Comparison of ENCODE assay signal across 27 cellular contexts in the genomic region with DNA sequence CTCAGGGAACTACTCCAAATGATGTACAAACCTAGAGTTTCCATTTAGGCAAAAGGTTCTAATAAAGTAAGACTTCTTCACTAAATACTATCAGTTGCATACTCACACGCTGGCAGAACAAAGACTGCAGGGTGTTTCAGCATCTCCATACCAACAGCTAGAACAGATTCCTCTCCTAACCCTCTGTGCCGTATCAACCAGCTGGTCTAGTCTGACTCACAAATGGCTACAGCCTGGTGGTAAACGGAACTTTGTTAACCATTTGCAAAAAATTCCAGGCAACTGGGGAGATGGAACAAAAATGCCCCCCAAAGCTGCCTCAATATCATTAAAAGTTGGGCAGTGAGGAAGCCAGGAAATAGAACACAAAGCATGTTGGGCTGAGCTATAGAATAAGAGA.
"Had no signal": no experiment of that assay in that cellular context is flagged by ENCODE, and none has a peak within 500 bp of the region (broad histone marks: within the 10 kb centered on the region; RNA-seq: fewer than 3 reads in every experiment).

No MANE protein-coding gene starts in this region.

- H3K27ac ChIP-seq: body of pancreas, cardiac muscle cell, lower lobe of right lung, right lobe of liver, skin epidermis, tibial artery, VCaP had no signal

- FAIRE-seq: frontal cortex, islet of Langerhans had no signal

- H3K4me1 Mint-ChIP-seq: activated CD4-positive, alpha-beta memory T cell treated with anti-CD3 and anti-CD28 coated beads, Interleukin-2, amount 10 ng/mL, durations not matched to agents 7 days and 5 days; activated CD4-positive, alpha-beta T cell treated with anti-CD3 and anti-CD28 coated beads, Interleukin-2, amount 10 ng/mL, durations not matched to agents 24 days and 14 days; activated CD8-positive, alpha-beta memory T cell treated with anti-CD3 and anti-CD28 coated beads, Interleukin-2, amount 10 ng/mL, durations not matched to agents 7 days and 5 days; activated naive CD4-positive, alpha-beta T cell treated with anti-CD3 and anti-CD28 coated beads, Interleukin-2, amount 10 ng/mL, durations not matched to agents 7 days and 5 days; naive B cell; stimulated activated effector memory CD8-positive, alpha-beta T cell treated with anti-CD3 and anti-CD28 coated beads, Interleukin-12 subunit alpha, Interleukin-12 subunit beta, amount 100 ng/mL, for 72 hours; stimulated activated naive CD8-positive, alpha-beta T cell treated with anti-CD3 and anti-CD28 coated beads, Interleukin-15, amount 100 ng/mL, for 72 hours; T-helper 17 cell had no signal

- H3K4me3 Mint-ChIP-seq: activated CD4-positive, alpha-beta memory T cell treated with anti-CD3 and anti-CD28 coated beads, Interleukin-2, amount 10 ng/mL, durations not matched to agents 7 days and 5 days; activated CD4-positive, alpha-beta T cell treated with anti-CD3 and anti-CD28 coated beads, Interleukin-2, amount 10 ng/mL, durations not matched to agents 24 days and 14 days; activated CD8-positive, alpha-beta memory T cell treated with anti-CD3 and anti-CD28 coated beads, Interleukin-2, amount 10 ng/mL, durations not matched to agents 7 days and 5 days; activated naive CD4-positive, alpha-beta T cell treated with anti-CD3 and anti-CD28 coated beads, Interleukin-2, amount 10 ng/mL, durations not matched to agents 7 days and 5 days; naive B cell; stimulated activated effector memory CD8-positive, alpha-beta T cell treated with anti-CD3 and anti-CD28 coated beads, Interleukin-12 subunit alpha, Interleukin-12 subunit beta, amount 100 ng/mL, for 72 hours; stimulated activated naive CD8-positive, alpha-beta T cell treated with anti-CD3 and anti-CD28 coated beads, Interleukin-15, amount 100 ng/mL, for 72 hours; T-helper 17 cell had no signal

- H3K27me3 ChIP-seq: body of pancreas, cardiac muscle cell, right lobe of liver, tibial artery had no signal

- H3K9me3 Mint-ChIP-seq: activated CD4-positive, alpha-beta T cell treated with anti-CD3 and anti-CD28 coated beads, Interleukin-2, amount 10 ng/mL, durations not matched to agents 24 days and 14 days; stimulated activated effector memory CD8-positive, alpha-beta T cell treated with anti-CD3 and anti-CD28 coated beads, Interleukin-12 subunit alpha, Interleukin-12 subunit beta, amount 100 ng/mL, for 72 hours had no signal

- H3K36me3 ChIP-seq: cardiac muscle cell, lower lobe of right lung, right lobe of liver, tibial artery had no signal

- DNase-seq: activated CD4-positive, alpha-beta memory T cell treated with anti-CD3 and anti-CD28 coated beads, Interleukin-2, amount 10 ng/mL, durations not matched to agents 7 days and 5 days; activated CD4-positive, alpha-beta T cell treated with anti-CD3 and anti-CD28 coated beads, Interleukin-2, amount 10 ng/mL, durations not matched to agents 24 days and 14 days; activated CD8-positive, alpha-beta memory T cell treated with anti-CD3 and anti-CD28 coated beads, Interleukin-2, amount 10 ng/mL, durations not matched to agents 7 days and 5 days; activated effector memory CD4-positive, alpha-beta T cell treated with anti-CD3 and anti-CD28 coated beads, Interleukin-2, amount 50 U/mL, for 16 hours; activated naive CD4-positive, alpha-beta T cell treated with anti-CD3 and anti-CD28 coated beads, Interleukin-2, amount 10 ng/mL, durations not matched to agents 7 days and 5 days; activated T-cell treated with anti-CD3 and anti-CD28 coated beads for 4 hours; body of pancreas; dermis blood vessel endothelial cell; effector CD8-positive, alpha-beta T cell; head of caudate nucleus; lower lobe of right lung; mesendoderm; naive B cell; occipital lobe; right lobe of liver; stimulated activated CD4-positive, alpha-beta T cell treated with anti-CD3 and anti-CD28 coated beads, Interleukin-2, amount 100 ng/mL, for 24 hours; stimulated activated naive CD8-positive, alpha-beta T cell treated with anti-CD3 and anti-CD28 coated beads, Interleukin-15, amount 100 ng/mL, for 72 hours; T-helper 17 cell; tibial artery had no signal

- H3K27me3 Mint-ChIP-seq: activated CD4-positive, alpha-beta memory T cell treated with anti-CD3 and anti-CD28 coated beads, Interleukin-2, amount 10 ng/mL, durations not matched to agents 7 days and 5 days; activated CD4-positive, alpha-beta T cell treated with anti-CD3 and anti-CD28 coated beads, Interleukin-2, amount 10 ng/mL, durations not matched to agents 24 days and 14 days; activated CD8-positive, alpha-beta memory T cell treated with anti-CD3 and anti-CD28 coated beads, Interleukin-2, amount 10 ng/mL, durations not matched to agents 7 days and 5 days; activated naive CD4-positive, alpha-beta T cell treated with anti-CD3 and anti-CD28 coated beads, Interleukin-2, amount 10 ng/mL, durations not matched to agents 7 days and 5 days; stimulated activated naive CD8-positive, alpha-beta T cell treated with anti-CD3 and anti-CD28 coated beads, Interleukin-15, amount 100 ng/mL, for 72 hours; T-helper 17 cell had no signal

- H3K36me3 Mint-ChIP-seq: activated CD8-positive, alpha-beta memory T cell treated with anti-CD3 and anti-CD28 coated beads, Interleukin-2, amount 10 ng/mL, durations not matched to agents 7 days and 5 days; activated naive CD4-positive, alpha-beta T cell treated with anti-CD3 and anti-CD28 coated beads, Interleukin-2, amount 10 ng/mL, durations not matched to agents 7 days and 5 days; naive B cell; stimulated activated effector memory CD8-positive, alpha-beta T cell treated with anti-CD3 and anti-CD28 coated beads, Interleukin-12 subunit alpha, Interleukin-12 subunit beta, amount 100 ng/mL, for 72 hours had no signal

- H3K4me3 ChIP-seq: body of pancreas, cardiac muscle cell, lower lobe of right lung, right lobe of liver, skin epidermis, tibial artery had no signal

- ATAC-seq: activated CD4-positive, CD25-positive, alpha-beta regulatory T cell treated with anti-CD3 and anti-CD28 coated beads, Interleukin-2, amount 50 U/mL, for 24 hours; activated CD8-positive, alpha-beta memory T cell treated with anti-CD3 and anti-CD28 coated beads, Interleukin-2, amount 10 ng/mL, durations not matched to agents 7 days and 5 days; body of pancreas; left lobe of liver; lower lobe of right lung; right lobe of liver; stimulated activated effector memory CD8-positive, alpha-beta T cell treated with anti-CD3 and anti-CD28 coated beads, Interleukin-12 subunit alpha, Interleukin-12 subunit beta, amount 100 ng/mL, for 72 hours; stimulated activated naive CD8-positive, alpha-beta T cell treated with anti-CD3 and anti-CD28 coated beads, Interleukin-15, amount 100 ng/mL, for 72 hours; T-helper 17 cell had no signal

- H3K4me1 ChIP-seq: body of pancreas, lower lobe of right lung, right lobe of liver, tibial artery had no signal

- H3K27ac Mint-ChIP-seq: activated CD4-positive, alpha-beta memory T cell treated with anti-CD3 and anti-CD28 coated beads, Interleukin-2, amount 10 ng/mL, durations not matched to agents 7 days and 5 days; activated CD4-positive, alpha-beta T cell treated with anti-CD3 and anti-CD28 coated beads, Interleukin-2, amount 10 ng/mL, durations not matched to agents 24 days and 14 days; activated CD8-positive, alpha-beta memory T cell treated with anti-CD3 and anti-CD28 coated beads, Interleukin-2, amount 10 ng/mL, durations not matched to agents 7 days and 5 days; activated naive CD4-positive, alpha-beta T cell treated with anti-CD3 and anti-CD28 coated beads, Interleukin-2, amount 10 ng/mL, durations not matched to agents 7 days and 5 days; stimulated activated effector memory CD8-positive, alpha-beta T cell treated with anti-CD3 and anti-CD28 coated beads, Interleukin-12 subunit alpha, Interleukin-12 subunit beta, amount 100 ng/mL, for 72 hours; stimulated activated naive CD8-positive, alpha-beta T cell treated with anti-CD3 and anti-CD28 coated beads, Interleukin-15, amount 100 ng/mL, for 72 hours; T-helper 17 cell had no signal

- H3K9me3 ChIP-seq: body of pancreas, lower lobe of right lung, right lobe of liver, tibial artery had no signal
